1 cellular context compared by ENCODE assay signal in genomic region chr16:68626557-68626956, GRCh38.
TF ChIP-seq lines count a peak whose summit lies in the region.

No MANE protein-coding gene starts in this region.

TF ChIP-seq in H1, 55 proteins besides CTCF, POLR2A, EP300 and RAD21:
- TF ChIP-seq TEAD4 (IDR thresholded peaks at IDR 0.05; ENCODE audit: low read depth, low read length) (no peak), CBX5 (IDR thresholded peaks at IDR 0.05; ENCODE audit: low read depth, low read length) (no peak), ASH2L (IDR thresholded peaks at IDR 0.05; ENCODE audit: low read length) (no peak), CHD7 (IDR thresholded peaks at IDR 0.05; ENCODE audit: insufficient replicate concordance, low read length) (no peak)
